ENCODE assay signal across 14 cellular contexts in genomic region chr9:122218070-122218884, GRCh38. TPM values are rescaled to one million over a fixed set of nuclear protein-coding genes. Genes with fewer than 3 reads are reported as not detected.
DNase-seq lines count a peak whose midpoint lies in the region; ATAC-seq and TF ChIP-seq lines count a peak whose summit lies in the region.
"Had no signal": no experiment of that assay in that cellular context is flagged by ENCODE, and none has a peak within 500 bp of the region (broad histone marks: within the 10 kb centered on the region; RNA-seq: fewer than 3 reads in every experiment).

No MANE protein-coding gene starts in this region.

- H3K4me1 ChIP-seq in tibial nerve: peaks cover 0 to 53% (median 23%) of the 10 kb centered on the region in 4 donors

- H3K27me3 ChIP-seq in H7 (ENCODE audit: control insufficient read depth, insufficient read depth, low read length): peaks cover 95% of the 10 kb centered on the region
- H3K27me3 ChIP-seq in tibial nerve: peaks cover 0 to 100% of the 10 kb centered on the region in 2 donors
- H3K27me3 ChIP-seq in brain microvascular endothelial cell (replicated peaks): peaks cover 99% of the 10 kb centered on the region
- H3K27me3 ChIP-seq: ovary had no signal

- TF ChIP-seq POLR2A in tibial nerve (IDR thresholded peaks at IDR 0.05): no peak

- H3K27me3 Mint-ChIP-seq in activated T-helper 1 cell treated with anti-CD3 and anti-CD28 coated beads, Interleukin-12 subunit alpha, Interleukin-12 subunit beta, Interleukin-2, Interleukin-4 antibody, amounts not matched to agents 30 ng/mL and 10 ng/mL and 1 ng/mL, durations not matched to agents 14 hours and 24 hours and 36 hours (ENCODE audit: insufficient read depth): peaks cover 79% of the 10 kb centered on the region
- peaks cover 32 to 93% (median 77%) of the 10 kb centered on the region in 5 donors for H3K27me3 Mint-ChIP-seq in naive thymus-derived CD8-positive, alpha-beta T cell

- no peak for TF ChIP-seq EP300 in tibial nerve (IDR thresholded peaks at IDR 0.05)

- H3K4me1 Mint-ChIP-seq in activated T-helper 1 cell treated with anti-CD3 and anti-CD28 coated beads, Interleukin-12 subunit alpha, Interleukin-12 subunit beta, Interleukin-2, Interleukin-4 antibody, amounts not matched to agents 30 ng/mL and 10 ng/mL and 1 ng/mL, durations not matched to agents 14 hours and 24 hours and 36 hours (ENCODE audit: low read depth): peaks cover 27% of the 10 kb centered on the region
- peaks cover 17 to 47% (median 37%) of the 10 kb centered on the region in 4 donors for H3K4me1 Mint-ChIP-seq in naive thymus-derived CD8-positive, alpha-beta T cell

- 48 to 52% methylated on average over 8 of the region's 8 CpGs for WGBS in tibial nerve, 2 donors

- peak overlapping the region; percentile 45 for H3K4me3 Mint-ChIP-seq in activated T-helper 1 cell treated with anti-CD3 and anti-CD28 coated beads, Interleukin-12 subunit alpha, Interleukin-12 subunit beta, Interleukin-2, Interleukin-4 antibody, amounts not matched to agents 30 ng/mL and 10 ng/mL and 1 ng/mL, durations not matched to agents 14 hours and 24 hours and 36 hours
- peak overlapping the region in 9 of 10 donors; percentile 12 to 86 (median 77) for H3K4me3 Mint-ChIP-seq in naive thymus-derived CD8-positive, alpha-beta T cell

- peaks cover 3% of the 10 kb centered on the region for H3K36me3 Mint-ChIP-seq in activated T-helper 1 cell treated with anti-CD3 and anti-CD28 coated beads, Interleukin-12 subunit alpha, Interleukin-12 subunit beta, Interleukin-2, Interleukin-4 antibody, amounts not matched to agents 30 ng/mL and 10 ng/mL and 1 ng/mL, durations not matched to agents 14 hours and 24 hours and 36 hours (ENCODE audit: low read depth)
- no peaks in the 10 kb centered on the region for H3K36me3 Mint-ChIP-seq in naive thymus-derived CD8-positive, alpha-beta T cell

- H3K36me3 ChIP-seq in H7 (replicated peaks; ENCODE audit: control insufficient read depth, insufficient read depth, low read length): no peaks in the 10 kb centered on the region
- H3K36me3 ChIP-seq in tibial nerve: no peaks in the 10 kb centered on the region
- no peaks in the 10 kb centered on the region for H3K36me3 ChIP-seq in brain microvascular endothelial cell (replicated peaks)
- H3K36me3 ChIP-seq: ovary had no signal

- no peak overlapping the region for H3K27ac Mint-ChIP-seq in activated T-helper 1 cell treated with anti-CD3 and anti-CD28 coated beads, Interleukin-12 subunit alpha, Interleukin-12 subunit beta, Interleukin-2, Interleukin-4 antibody, amounts not matched to agents 30 ng/mL and 10 ng/mL and 1 ng/mL, durations not matched to agents 14 hours and 24 hours and 36 hours
- no peak overlapping the region for H3K27ac Mint-ChIP-seq in naive thymus-derived CD8-positive, alpha-beta T cell

- DNase-seq in DMS53 (lab: John Stamatoyannopoulos, UW) (peak; percentile 71), H7 (peak; percentile 53), tibial nerve (ENCODE audit: low spot score in 2 of 2) (no peak), brain microvascular endothelial cell (no peak), NK-92 (lab: John Stamatoyannopoulos, UW; ENCODE audit: unreplicated experiment) (no peak)
- no peak for DNase-seq in activated T-helper 1 cell treated with anti-CD3 and anti-CD28 coated beads, Interleukin-12 subunit alpha, Interleukin-12 subunit beta, Interleukin-2, Interleukin-4 antibody, amounts not matched to agents 30 ng/mL and 10 ng/mL and 1 ng/mL, durations not matched to agents 14 hours and 24 hours and 36 hours (ENCODE audit: low spot score)
- no peak for DNase-seq in naive thymus-derived CD8-positive, alpha-beta T cell
- DNase-seq: left ventricle myocardium superior; NCI-H2107; ovary; stimulated activated CD4-positive, alpha-beta T cell treated with anti-CD3 and anti-CD28 coated beads, Interleukin-1b, Interleukin-23, amount 100 ng/mL, for 48 hours; stimulated activated naive CD4-positive, alpha-beta T cell; T1000 had no signal

- no peak overlapping the region for H3K4me3 ChIP-seq in H7 (ENCODE audit: insufficient read depth, low read depth, low read length)
- H3K4me3 ChIP-seq in tibial nerve: no peak overlapping the region
- no peak overlapping the region for H3K4me3 ChIP-seq in brain microvascular endothelial cell (ENCODE audit: low read depth, low read length)
- H3K4me3 ChIP-seq: ovary had no signal

- H3K9me3 ChIP-seq in tibial nerve: no peaks in the 10 kb centered on the region

- H3K27ac ChIP-seq in tibial nerve (no peak overlapping the region), brain microvascular endothelial cell (no peak overlapping the region)
- H3K27ac ChIP-seq: ovary had no signal

- no peak for TF ChIP-seq CTCF in tibial nerve (IDR thresholded peaks at IDR 0.05)
- no peak for TF ChIP-seq CTCF in brain microvascular endothelial cell (IDR thresholded peaks at IDR 0.05; ENCODE audit: low read depth, low read length, missing control alignments)

- no peaks in the 10 kb centered on the region for H3K9me3 Mint-ChIP-seq in activated T-helper 1 cell treated with anti-CD3 and anti-CD28 coated beads, Interleukin-12 subunit alpha, Interleukin-12 subunit beta, Interleukin-2, Interleukin-4 antibody, amounts not matched to agents 30 ng/mL and 10 ng/mL and 1 ng/mL, durations not matched to agents 14 hours and 24 hours and 36 hours
- peaks cover 0 to 4% (median 0%) of the 10 kb centered on the region in 9 donors for H3K9me3 Mint-ChIP-seq in naive thymus-derived CD8-positive, alpha-beta T cell

- intact Hi-C loops in activated T-helper 1 cell treated with anti-CD3 and anti-CD28 coated beads, Interleukin-12 subunit alpha, Interleukin-12 subunit beta, Interleukin-2, Interleukin-4 antibody, amounts not matched to agents 30 ng/mL and 10 ng/mL and 1 ng/mL, durations not matched to agents 14 hours and 24 hours and 36 hours (cut with micrococcal nuclease): loop anchor here (10.0 kb wide), 1 partner anchor 93 kb away; no protein-coding TSS in a partner anchor

- in situ Hi-C loops in brain microvascular endothelial cell (cut with HindIII; ENCODE audit: low pct_ligation_motif_present, low sequenced_read_pairs): no loop called here

- POLR2A ChIA-PET in naive thymus-derived CD8-positive, alpha-beta T cell (lab: Charles Lee): no interaction called here

- ATAC-seq in naive thymus-derived CD8-positive, alpha-beta T cell: no peak

RNA-seq across cellular contexts. Expression of gene LHX6, which starts 10.5 kb away (rescaled TPM):
- 5.2 and 5.9 TPM in 2 replicates for total RNA-seq in H7 (2014; rRNA removed; shearing (Covaris generic))
- 0.08 TPM in 1 of 2 replicates, not detected in the other for total RNA-seq in activated T-helper 1 cell treated with anti-CD3 and anti-CD28 coated beads, Interleukin-12 subunit alpha, Interleukin-12 subunit beta, Interleukin-2, Interleukin-4 antibody, amounts not matched to agents 30 ng/mL and 10 ng/mL and 1 ng/mL, durations not matched to agents 14 hours and 24 hours and 36 hours
- under 1 TPM in 1 of 2 experiments, not detected in 1; 0.60 TPM for total RNA-seq in naive thymus-derived CD8-positive, alpha-beta T cell
- under 1 TPM in 1 of 3 donors, not detected in 2; 0.07 TPM for polyA plus RNA-seq in naive thymus-derived CD8-positive, alpha-beta T cell
- 10 to 100 TPM in 1 of 4 donors, 1 to 10 TPM in 3; 2.5 to 15.0 (median 6.5) TPM for total RNA-seq in tibial nerve
- total RNA-seq: fibroblast of villous mesenchyme had no signal

RNA-seq across cellular contexts. Expression of gene RBM18, which starts 46.4 kb away (rescaled TPM):
- total RNA-seq in H7 (2014; rRNA removed; shearing (Covaris generic)): 5.6 and 13.0 TPM in 2 replicates
- total RNA-seq in activated T-helper 1 cell treated with anti-CD3 and anti-CD28 coated beads, Interleukin-12 subunit alpha, Interleukin-12 subunit beta, Interleukin-2, Interleukin-4 antibody, amounts not matched to agents 30 ng/mL and 10 ng/mL and 1 ng/mL, durations not matched to agents 14 hours and 24 hours and 36 hours: 29.9 and 31.5 TPM in 2 replicates
- total RNA-seq in naive thymus-derived CD8-positive, alpha-beta T cell: 10 to 100 TPM; 15.1 to 15.9 TPM
- 10 to 100 TPM; 16.5 to 19.8 (median 17.5) TPM for polyA plus RNA-seq in naive thymus-derived CD8-positive, alpha-beta T cell
- total RNA-seq in tibial nerve: 1 to 10 TPM; 5.7 to 8.0 (median 7.0) TPM

RNA-seq across cellular contexts. Expression of gene MRRF, which starts 46.4 kb away (rescaled TPM):
- total RNA-seq in H7 (2014; rRNA removed; shearing (Covaris generic)): 26.2 and 36.2 TPM in 2 replicates
- total RNA-seq in activated T-helper 1 cell treated with anti-CD3 and anti-CD28 coated beads, Interleukin-12 subunit alpha, Interleukin-12 subunit beta, Interleukin-2, Interleukin-4 antibody, amounts not matched to agents 30 ng/mL and 10 ng/mL and 1 ng/mL, durations not matched to agents 14 hours and 24 hours and 36 hours: 58.8 and 66.0 TPM in 2 replicates
- 10 to 100 TPM; 36.3 to 40.9 TPM for total RNA-seq in naive thymus-derived CD8-positive, alpha-beta T cell
- 10 to 100 TPM; 17.0 to 25.4 (median 21.4) TPM for polyA plus RNA-seq in naive thymus-derived CD8-positive, alpha-beta T cell
- total RNA-seq in tibial nerve: 10 to 100 TPM; 22.7 to 39.4 (median 38.2) TPM

RNA-seq across cellular contexts. Expression of gene MORN5, which starts 58.6 kb away (rescaled TPM):
- total RNA-seq in H7 (2014; rRNA removed; shearing (Covaris generic)): not detected in 2 replicates
- not detected in 2 replicates for total RNA-seq in activated T-helper 1 cell treated with anti-CD3 and anti-CD28 coated beads, Interleukin-12 subunit alpha, Interleukin-12 subunit beta, Interleukin-2, Interleukin-4 antibody, amounts not matched to agents 30 ng/mL and 10 ng/mL and 1 ng/mL, durations not matched to agents 14 hours and 24 hours and 36 hours
- total RNA-seq in naive thymus-derived CD8-positive, alpha-beta T cell: not detected
- not detected for polyA plus RNA-seq in naive thymus-derived CD8-positive, alpha-beta T cell
- 1 to 10 TPM in 1 of 4 donors, not detected in 3; 1.8 TPM for total RNA-seq in tibial nerve
- total RNA-seq: fibroblast of villous mesenchyme, left ventricle myocardium superior had no signal

RNA-seq across cellular contexts. Expression of gene NDUFA8, which starts 58.7 kb away (rescaled TPM):
- total RNA-seq in H7 (2014; rRNA removed; shearing (Covaris generic)): 43.9 and 47.2 TPM in 2 replicates
- total RNA-seq in activated T-helper 1 cell treated with anti-CD3 and anti-CD28 coated beads, Interleukin-12 subunit alpha, Interleukin-12 subunit beta, Interleukin-2, Interleukin-4 antibody, amounts not matched to agents 30 ng/mL and 10 ng/mL and 1 ng/mL, durations not matched to agents 14 hours and 24 hours and 36 hours: 49.6 and 51.6 TPM in 2 replicates
- total RNA-seq in naive thymus-derived CD8-positive, alpha-beta T cell: 10 to 100 TPM; 18.3 to 20.1 TPM
- 10 to 100 TPM; 63.1 to 89.5 (median 81.4) TPM for polyA plus RNA-seq in naive thymus-derived CD8-positive, alpha-beta T cell
- total RNA-seq in tibial nerve: 10 to 100 TPM; 18.0 to 26.0 (median 22.5) TPM

Comparison
In these comparisons a context has a peak if more than half of its experiments do, and no peak if none do; other contexts are left out.
1. DNase-seq: peak in DMS53 (single experiment) and H7 (single experiment); none in activated T-helper 1 cell treated with anti-CD3 and anti-CD28 coated beads, Interleukin-12 subunit alpha, Interleukin-12 subunit beta, Interleukin-2, Interleukin-4 antibody, amounts not matched to agents 30 ng/mL and 10 ng/mL and 1 ng/mL, durations not matched to agents 14 hours and 24 hours and 36 hours (single experiment), naive thymus-derived CD8-positive, alpha-beta T cell (0 of 10), tibial nerve (0 of 2), brain microvascular endothelial cell (single experiment) and NK-92 (single experiment).